ENCODE assay signal across 1 cellular context in the genomic region with DNA sequence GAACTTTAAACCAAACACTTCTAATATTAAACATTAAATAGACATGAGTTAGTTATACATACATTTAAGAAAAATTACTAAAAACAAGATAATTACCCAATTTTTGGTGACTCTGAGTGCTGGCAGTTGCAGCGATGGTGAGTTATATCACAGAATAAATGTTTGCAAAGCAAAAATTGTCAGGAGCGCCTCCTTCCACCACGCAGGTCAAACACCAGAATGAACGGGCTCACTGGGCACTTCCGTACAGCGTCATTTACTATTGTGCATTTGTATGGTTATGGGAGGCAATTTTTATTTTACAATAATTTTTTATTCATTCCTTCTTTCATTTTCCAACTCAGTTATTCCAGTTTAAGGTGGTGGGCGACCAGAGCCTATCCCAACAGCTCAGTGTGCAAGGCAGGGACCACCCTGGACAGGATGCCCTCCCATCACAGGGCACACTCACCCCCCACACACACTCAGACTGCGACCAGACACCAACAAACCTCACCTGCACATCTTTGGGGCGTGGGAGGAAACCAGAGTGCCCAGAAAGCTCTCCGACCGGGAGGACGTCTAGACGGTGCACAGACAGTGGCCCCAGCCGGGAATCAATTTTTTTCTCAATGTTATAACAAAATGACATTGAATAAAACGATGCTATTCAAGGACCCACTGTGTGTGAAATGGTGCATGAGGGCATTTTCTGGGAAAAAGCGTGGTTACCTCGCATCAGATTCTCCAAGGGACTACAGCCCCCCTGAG.
TF ChIP-seq lines count a peak whose summit lies in the region.

No MANE protein-coding gene starts in this region.

TF ChIP-seq in H1, 55 proteins besides CTCF, POLR2A, EP300 and RAD21:
- TF ChIP-seq USF2 (IDR thresholded peaks at IDR 0.05; ENCODE audit: low read length): no peak
- no peak for TF ChIP-seq PHF8 (conservative IDR thresholded peaks at IDR 0.05; ENCODE audit: low read depth, low read length)
- no peak for TF ChIP-seq E2F6 (IDR thresholded peaks at IDR 0.05)
- no peak for TF ChIP-seq JUN (IDR thresholded peaks at IDR 0.05; ENCODE audit: low read depth, low read length)
